8 cellular contexts compared by ENCODE assay signal in the genomic region with DNA sequence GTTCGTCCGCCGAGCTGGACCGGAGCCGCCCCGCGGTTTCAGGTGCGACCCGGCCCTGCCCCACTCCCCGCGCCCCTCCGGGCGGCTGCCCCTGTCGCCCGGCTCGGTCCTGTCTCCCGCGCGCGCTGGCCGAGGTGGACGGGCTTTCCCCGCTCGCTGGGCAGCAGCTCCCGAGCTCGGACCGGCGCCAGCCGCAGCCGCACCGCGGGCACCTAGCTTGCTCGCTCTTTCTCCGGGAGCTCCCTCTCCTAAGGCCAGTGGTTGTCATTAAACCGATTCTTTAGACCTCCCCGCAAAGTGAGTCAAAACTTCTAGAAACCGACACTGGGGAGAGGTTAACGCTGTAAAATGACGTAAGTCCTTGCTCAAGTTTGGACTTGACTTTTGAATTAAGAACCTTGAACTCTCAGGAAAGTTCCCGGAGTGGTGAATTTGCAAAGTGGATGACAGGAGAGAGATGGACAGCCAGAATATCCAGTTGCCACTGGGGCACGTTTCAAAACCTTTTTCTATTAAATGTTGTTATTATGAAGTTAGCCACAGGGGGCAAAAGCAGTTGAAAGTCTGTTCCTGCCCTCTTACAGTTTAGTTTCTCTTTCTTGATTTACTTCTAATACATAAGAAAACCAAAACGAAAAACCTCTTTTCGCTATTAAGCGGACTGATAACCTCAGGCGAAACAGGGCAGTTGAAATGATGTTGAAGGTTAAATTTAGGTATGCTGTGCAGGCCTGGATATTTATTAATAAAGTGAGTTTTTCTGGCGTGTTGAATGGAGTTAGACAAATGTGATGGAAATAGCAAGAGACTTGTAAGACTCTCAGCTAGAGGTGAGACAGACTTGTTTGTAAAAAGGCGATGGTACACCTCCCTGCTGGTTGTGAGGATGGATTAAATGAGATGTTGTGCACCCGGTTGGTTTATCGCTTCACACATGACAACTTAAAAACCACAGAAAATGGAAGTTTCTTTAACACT. TPM values are rescaled to one million over a fixed set of nuclear protein-coding genes. Genes with fewer than 3 reads are reported as not detected.
DNase-seq lines count a peak whose midpoint lies in the region; ATAC-seq and TF ChIP-seq lines count a peak whose summit lies in the region.

No MANE protein-coding gene starts in this region.

- peaks cover 10% of the 10 kb centered on the region for H3K4me1 Mint-ChIP-seq in MCF 10A (ENCODE audit: insufficient read depth, unreplicated experiment)

- H3K9ac ChIP-seq in iPS-18a (ENCODE audit: low read length): peak overlapping the region; percentile 68

- no peak overlapping the region for H3K27ac ChIP-seq in iPS-18a (ENCODE audit: low read length)

- H3K27me3 ChIP-seq in iPS-18a (ENCODE audit: control insufficient read depth, insufficient read depth, low read length): peaks cover 22% of the 10 kb centered on the region

- no peaks in the 10 kb centered on the region for H3K36me3 ChIP-seq in iPS-18a (ENCODE audit: control insufficient read depth, low read depth, low read length)

- no peaks in the 10 kb centered on the region for H3K36me3 Mint-ChIP-seq in MCF 10A (ENCODE audit: insufficient read depth, unreplicated experiment)

- peak overlapping the region; percentile 86 for H3K4me3 Mint-ChIP-seq in MCF 10A (ENCODE audit: unreplicated experiment)

- H3K9me3 Mint-ChIP-seq in MCF 10A (ENCODE audit: unreplicated experiment): peaks cover 5% of the 10 kb centered on the region

- H3K4me3 ChIP-seq in iPS-18a (ENCODE audit: low read length) (peak overlapping the region; percentile 89), skeletal muscle cell (ENCODE audit: low read depth, low read length) (peak overlapping the region; percentile 93)

- H3K9me3 ChIP-seq in iPS-18a (ENCODE audit: control insufficient read depth, low read depth, low read length): peaks cover 12% of the 10 kb centered on the region

- ATAC-seq in HG02840 (IDR thresholded peaks at IDR 0.05; ENCODE audit: low FRiP score, unreplicated experiment): peak; percentile 49

- no peaks in the 10 kb centered on the region for H3K27me3 Mint-ChIP-seq in MCF 10A (ENCODE audit: insufficient read depth, unreplicated experiment)

- POLR2A ChIA-PET in MCF 10A (lab: Yijun Ruan, JAX): interaction anchor here (0.6 to 4.9 kb wide), 18 partner anchors 11 to 1333 kb away, joined by 3 to 106 read pairs (median 5); a partner anchor contains a TSS

- BruUV-seq in MCF 10A (replicated peaks; lab: Mats Ljungman, UMichigan): TSS peak; percentile 52

- peak overlapping the region; percentile 90 for H3K27ac Mint-ChIP-seq in MCF 10A (ENCODE audit: low read depth, unreplicated experiment)

- CTCF ChIA-PET in MCF 10A (lab: Yijun Ruan, JAX): interaction anchor here (0.5 to 5.5 kb wide), 14 partner anchors 10 to 254 kb away, joined by 3 to 56 read pairs (median 4); a partner anchor contains a TSS

- TF ChIP-seq CTCF in MCF 10A (IDR thresholded peaks at IDR 0.05; ENCODE audit: unreplicated experiment): peak; percentile 44

- intact Hi-C loops in MCF 10A (cut with micrococcal nuclease): loop anchor here (1.0 to 2.0 kb wide), 4 partner anchors 62 to 132 kb away; a partner anchor contains a TSS

- DNase-seq in stimulated activated CD4-positive, alpha-beta T cell treated with anti-CD3 and anti-CD28 coated beads, Interleukin-12 subunit alpha, Interleukin-12 subunit beta, amount 100 ng/mL, for 48 hours (ENCODE audit: low read depth in 2 of 3, low spot score in 1 of 3): peak; percentile 19 to 44 (median 29)
- no peak for DNase-seq in stimulated activated CD4-positive, alpha-beta T cell treated with anti-CD3 and anti-CD28 coated beads, Interleukin-12 subunit alpha, Interleukin-12 subunit beta, amount 100 ng/mL, for 4 hours
- DNase-seq in NCI-H1436 treated with DMSO at 0.1 percent for 48 hours (lab: John Stamatoyannopoulos, UW) (peak; percentile 6), T1000 (lab: John Stamatoyannopoulos, UW) (peak; percentile 85), MCF 10A (ENCODE audit: unreplicated experiment) (peak; percentile 92), skeletal muscle cell (ENCODE audit: low read depth) (peak; percentile 49)

- peaks cover 6% of the 10 kb centered on the region for H3K4me1 ChIP-seq in iPS-18a (ENCODE audit: control insufficient read depth, low read depth, low read length)

RNA-seq across cellular contexts. Expression of a gene that starts 0.8 kb away (rescaled TPM):
- total RNA-seq in MCF 10A (2022): 13.6 and 22.8 TPM in 2 replicates
